In genomic region chr1:26799479-26800133, GRCh38 we compare ENCODE assay signal across 8 cellular contexts. TPM values are rescaled to one million over a fixed set of nuclear protein-coding genes. Genes with fewer than 3 reads are reported as not detected.
DNase-seq lines count a peak whose midpoint lies in the region; ATAC-seq and TF ChIP-seq lines count a peak whose summit lies in the region.

No MANE protein-coding gene starts in this region.

- peaks cover 30% of the 10 kb centered on the region for H3K36me3 Mint-ChIP-seq in activated naive CD8-positive, alpha-beta T cell treated with anti-CD3 and anti-CD28 coated beads for 36 hours

- TF ChIP-seq POLR2A in heart left ventricle (IDR thresholded peaks at IDR 0.05): no peak
- no peak for TF ChIP-seq POLR2A in sigmoid colon (IDR thresholded peaks at IDR 0.05)

- peak overlapping the region; percentile 71 for H3K4me3 Mint-ChIP-seq in activated naive CD8-positive, alpha-beta T cell treated with anti-CD3 and anti-CD28 coated beads for 36 hours

- no peak for TF ChIP-seq CTCF in AG09319 (IDR thresholded peaks at IDR 0.05; ENCODE audit: low read depth, low read length)
- TF ChIP-seq CTCF in LNCaP clone FGC (IDR thresholded peaks at IDR 0.05; ENCODE audit: control insufficient read depth, extremely low read depth, insufficient read depth): no peak
- TF ChIP-seq CTCF in heart left ventricle (IDR thresholded peaks at IDR 0.05): no peak
- TF ChIP-seq CTCF in sigmoid colon (IDR thresholded peaks at IDR 0.05): no peak

- peak overlapping the region; percentile 88 for H3K27ac Mint-ChIP-seq in activated naive CD8-positive, alpha-beta T cell treated with anti-CD3 and anti-CD28 coated beads for 36 hours

- H3K9me3 Mint-ChIP-seq in activated naive CD8-positive, alpha-beta T cell treated with anti-CD3 and anti-CD28 coated beads for 36 hours: no peaks in the 10 kb centered on the region

- H3K9me3 ChIP-seq in heart left ventricle (no peaks in the 10 kb centered on the region), sigmoid colon (no peaks in the 10 kb centered on the region)

- peaks cover 44% of the 10 kb centered on the region for H3K4me1 Mint-ChIP-seq in activated naive CD8-positive, alpha-beta T cell treated with anti-CD3 and anti-CD28 coated beads for 36 hours

- H3K4me3 ChIP-seq in LNCaP clone FGC (ENCODE audit: low read depth, low read length) (peak overlapping the region; percentile 38), heart left ventricle (peak overlapping the region in 5 of 12 donors; percentile 0 to 17 (median 9)), sigmoid colon (peak overlapping the region in 1 of 4 donors; percentile 5)

- DNase-seq in AG09319 (ENCODE audit: extremely low read depth, low read depth) (peak; percentile 69), LNCaP clone FGC (ENCODE audit: low read depth) (peak; percentile 100), heart left ventricle (peak; percentile 69 to 89 (median 79)), sigmoid colon (peak; percentile 94), NOMO-1 treated with DMSO at 0.1 percent for 48 hours (lab: John Stamatoyannopoulos, UW; ENCODE audit: unreplicated experiment) (no peak)
- DNase-seq in activated naive CD8-positive, alpha-beta T cell treated with anti-CD3 and anti-CD28 coated beads for 36 hours: peak; percentile 50

- H3K36me3 ChIP-seq in heart left ventricle (peaks cover 0 to 16% (median 7%) of the 10 kb centered on the region in 9 donors), sigmoid colon (peaks cover 0 to 11% (median 6%) of the 10 kb centered on the region in 4 donors)

- intact Hi-C loops in heart left ventricle (cut with DNase I) (loop anchor here in 1 of 10 donors (10.0 kb wide), 1 partner anchor 295 kb away; no protein-coding TSS in a partner anchor), sigmoid colon (cut with DNase I) (no loop called here)

- no peaks in the 10 kb centered on the region for H3K27me3 Mint-ChIP-seq in activated naive CD8-positive, alpha-beta T cell treated with anti-CD3 and anti-CD28 coated beads for 36 hours

- WGBS in heart left ventricle, 4 donors: 10 to 20% (median 14%) methylated on average over 5 of the region's 5 CpGs
- WGBS in sigmoid colon, 2 donors: 12 to 49% methylated on average over 5 of the region's 5 CpGs

- H3K27me3 ChIP-seq in heart left ventricle: no peaks in the 10 kb centered on the region
- H3K27me3 ChIP-seq in sigmoid colon: no peaks in the 10 kb centered on the region

- TF ChIP-seq EP300 in sigmoid colon (IDR thresholded peaks at IDR 0.05): peak in 1 of 4 donors; percentile 8

- H3K4me1 ChIP-seq in heart left ventricle: peaks cover 0 to 58% (median 48%) of the 10 kb centered on the region in 12 donors
- H3K4me1 ChIP-seq in sigmoid colon: peaks cover 0 to 28% (median 23%) of the 10 kb centered on the region in 4 donors

- ATAC-seq in heart left ventricle (peak; percentile 89 to 95 (median 92)), HG02885 (IDR thresholded peaks at IDR 0.05; ENCODE audit: poor library complexity, unreplicated experiment) (no peak), GM18861 (IDR thresholded peaks at IDR 0.05; ENCODE audit: unreplicated experiment) (no peak)

- H3K27ac ChIP-seq in heart left ventricle (peak overlapping the region; percentile 76 to 93 (median 84)), sigmoid colon (peak overlapping the region; percentile 69 to 82 (median 78))

RNA-seq across cellular contexts. Expression of gene PIGV, which starts 11.9 kb away (rescaled TPM):
- 10 to 100 TPM; 20.8 to 20.9 TPM for total RNA-seq in activated naive CD8-positive, alpha-beta T cell treated with anti-CD3 and anti-CD28 coated beads for 36 hours
- 1 to 10 TPM; 4.3 to 8.8 (median 5.6) TPM for total RNA-seq in heart left ventricle
- polyA plus RNA-seq in heart left ventricle: 1 to 10 TPM; 2.7 to 4.4 TPM
- 10 to 100 TPM in 3 of 4 donors, 1 to 10 TPM in 1; 9.6 to 24.9 (median 14.1) TPM for total RNA-seq in sigmoid colon
- polyA plus RNA-seq in sigmoid colon: 10 to 100 TPM in 1 of 3 donors, 1 to 10 TPM in 2; 5.1 to 12.1 (median 7.2) TPM

RNA-seq across cellular contexts. Expression of gene ZDHHC18, which starts 26.9 kb away (rescaled TPM):
- total RNA-seq in activated naive CD8-positive, alpha-beta T cell treated with anti-CD3 and anti-CD28 coated beads for 36 hours: 10 to 100 TPM; 48.5 to 48.8 TPM
- total RNA-seq in heart left ventricle: 10 to 100 TPM in 8 of 9 donors, 1 to 10 TPM in 1; 9.2 to 22.5 (median 12.2) TPM
- polyA plus RNA-seq in heart left ventricle: 10 to 100 TPM in 1 of 2 donors, 1 to 10 TPM in 1; 8.7 to 18.5 TPM
- 10 to 100 TPM in 2 of 4 donors, 1 to 10 TPM in 2; 7.5 to 13.6 (median 10.7) TPM for total RNA-seq in sigmoid colon
- 10 to 100 TPM; 12.0 to 19.4 (median 17.5) TPM for polyA plus RNA-seq in sigmoid colon

Comparison
In these comparisons a context has a peak if more than half of its experiments do, and no peak if none do; other contexts are left out.
1. ATAC-seq: peak in heart left ventricle (4 of 4); none in HG02885 (single experiment) and GM18861 (single experiment).